Comparison of ENCODE assay signal across 1 cellular context in the genomic region with DNA sequence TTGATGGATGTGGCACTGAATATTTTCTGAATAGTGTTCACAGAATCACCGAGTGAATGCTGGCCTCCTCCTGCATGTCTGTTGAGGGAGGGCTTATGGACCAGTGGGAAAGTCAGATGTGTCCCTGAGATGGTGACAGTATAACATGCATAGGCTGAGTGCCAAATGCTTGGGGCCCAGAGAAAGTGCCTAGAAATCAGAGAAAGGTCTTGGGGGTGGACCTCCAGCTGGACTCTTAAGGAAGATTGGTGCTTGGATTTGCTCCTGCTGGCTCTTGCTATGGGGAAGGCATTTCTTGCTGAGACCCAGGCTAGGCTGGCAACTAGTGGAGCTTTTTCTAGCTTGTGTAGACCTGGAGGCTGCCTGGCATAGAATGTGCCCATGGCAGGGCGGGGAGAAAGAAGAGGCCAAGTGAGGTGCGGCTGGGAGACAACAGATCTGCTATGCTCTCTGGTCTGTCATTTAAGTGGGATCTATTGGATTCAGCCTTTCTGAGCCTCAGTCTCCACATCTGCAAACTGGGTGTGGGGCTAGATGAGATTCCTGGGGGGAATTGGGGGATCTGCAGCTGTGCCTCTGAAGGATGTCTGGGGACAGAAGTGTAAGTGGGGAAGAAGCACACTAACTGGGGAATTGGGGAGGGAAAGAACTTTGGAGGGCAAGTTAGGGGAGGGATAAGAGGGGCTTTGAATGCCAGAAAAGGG.
TF ChIP-seq lines count a peak whose summit lies in the region.

No MANE protein-coding gene starts in this region.

TF ChIP-seq in GM23338, 12 proteins besides CTCF, POLR2A, EP300 and RAD21 (continued from another document):
- TF ChIP-seq, protein P1, sequence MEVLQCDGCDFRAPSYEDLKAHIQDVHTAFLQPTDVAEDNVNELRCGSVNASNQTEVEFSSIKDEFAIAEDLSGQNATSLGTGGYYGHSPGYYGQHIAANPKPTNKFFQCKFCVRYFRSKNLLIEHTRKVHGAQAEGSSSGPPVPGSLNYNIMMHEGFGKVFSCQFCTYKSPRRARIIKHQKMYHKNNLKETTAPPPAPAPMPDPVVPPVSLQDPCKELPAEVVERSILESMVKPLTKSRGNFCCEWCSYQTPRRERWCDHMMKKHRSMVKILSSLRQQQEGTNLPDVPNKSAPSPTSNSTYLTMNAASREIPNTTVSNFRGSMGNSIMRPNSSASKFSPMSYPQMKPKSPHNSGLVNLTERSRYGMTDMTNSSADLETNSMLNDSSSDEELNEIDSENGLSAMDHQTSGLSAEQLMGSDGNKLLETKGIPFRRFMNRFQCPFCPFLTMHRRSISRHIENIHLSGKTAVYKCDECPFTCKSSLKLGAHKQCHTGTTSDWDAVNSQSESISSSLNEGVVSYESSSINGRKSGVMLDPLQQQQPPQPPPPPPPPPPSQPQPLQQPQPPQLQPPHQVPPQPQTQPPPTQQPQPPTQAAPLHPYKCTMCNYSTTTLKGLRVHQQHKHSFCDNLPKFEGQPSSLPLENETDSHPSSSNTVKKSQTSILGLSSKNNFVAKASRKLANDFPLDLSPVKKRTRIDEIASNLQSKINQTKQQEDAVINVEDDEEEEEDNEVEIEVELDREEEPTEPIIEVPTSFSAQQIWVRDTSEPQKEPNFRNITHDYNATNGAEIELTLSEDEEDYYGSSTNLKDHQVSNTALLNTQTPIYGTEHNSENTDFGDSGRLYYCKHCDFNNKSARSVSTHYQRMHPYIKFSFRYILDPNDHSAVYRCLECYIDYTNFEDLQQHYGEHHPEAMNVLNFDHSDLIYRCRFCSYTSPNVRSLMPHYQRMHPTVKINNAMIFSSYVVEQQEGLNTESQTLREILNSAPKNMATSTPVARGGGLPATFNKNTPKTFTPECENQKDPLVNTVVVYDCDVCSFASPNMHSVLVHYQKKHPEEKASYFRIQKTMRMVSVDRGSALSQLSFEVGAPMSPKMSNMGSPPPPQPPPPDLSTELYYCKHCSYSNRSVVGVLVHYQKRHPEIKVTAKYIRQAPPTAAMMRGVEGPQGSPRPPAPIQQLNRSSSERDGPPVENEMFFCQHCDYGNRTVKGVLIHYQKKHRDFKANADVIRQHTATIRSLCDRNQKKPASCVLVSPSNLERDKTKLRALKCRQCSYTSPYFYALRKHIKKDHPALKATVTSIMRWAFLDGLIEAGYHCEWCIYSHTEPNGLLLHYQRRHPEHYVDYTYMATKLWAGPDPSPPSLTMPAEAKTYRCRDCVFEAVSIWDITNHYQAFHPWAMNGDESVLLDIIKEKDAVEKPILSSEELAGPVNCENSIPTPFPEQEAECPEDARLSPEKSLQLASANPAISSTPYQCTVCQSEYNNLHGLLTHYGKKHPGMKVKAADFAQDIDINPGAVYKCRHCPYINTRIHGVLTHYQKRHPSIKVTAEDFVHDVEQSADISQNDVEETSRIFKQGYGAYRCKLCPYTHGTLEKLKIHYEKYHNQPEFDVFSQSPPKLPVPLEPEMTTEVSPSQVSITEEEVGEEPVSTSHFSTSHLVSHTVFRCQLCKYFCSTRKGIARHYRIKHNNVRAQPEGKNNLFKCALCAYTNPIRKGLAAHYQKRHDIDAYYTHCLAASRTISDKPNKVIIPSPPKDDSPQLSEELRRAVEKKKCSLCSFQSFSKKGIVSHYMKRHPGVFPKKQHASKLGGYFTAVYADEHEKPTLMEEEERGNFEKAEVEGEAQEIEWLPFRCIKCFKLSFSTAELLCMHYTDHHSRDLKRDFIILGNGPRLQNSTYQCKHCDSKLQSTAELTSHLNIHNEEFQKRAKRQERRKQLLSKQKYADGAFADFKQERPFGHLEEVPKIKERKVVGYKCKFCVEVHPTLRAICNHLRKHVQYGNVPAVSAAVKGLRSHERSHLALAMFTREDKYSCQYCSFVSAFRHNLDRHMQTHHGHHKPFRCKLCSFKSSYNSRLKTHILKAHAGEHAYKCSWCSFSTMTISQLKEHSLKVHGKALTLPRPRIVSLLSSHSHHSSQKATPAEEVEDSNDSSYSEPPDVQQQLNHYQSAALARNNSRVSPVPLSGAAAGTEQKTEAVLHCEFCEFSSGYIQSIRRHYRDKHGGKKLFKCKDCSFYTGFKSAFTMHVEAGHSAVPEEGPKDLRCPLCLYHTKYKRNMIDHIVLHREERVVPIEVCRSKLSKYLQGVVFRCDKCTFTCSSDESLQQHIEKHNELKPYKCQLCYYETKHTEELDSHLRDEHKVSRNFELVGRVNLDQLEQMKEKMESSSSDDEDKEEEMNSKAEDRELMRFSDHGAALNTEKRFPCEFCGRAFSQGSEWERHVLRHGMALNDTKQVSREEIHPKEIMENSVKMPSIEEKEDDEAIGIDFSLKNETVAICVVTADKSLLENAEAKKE (CRISPR knock-in tag; IDR thresholded peaks at IDR 0.05), result no peak
- TF ChIP-seq EZH2phosphoT487 (IDR thresholded peaks at IDR 0.05; ENCODE audit: unreplicated experiment), result no peak
- TF ChIP-seq, protein P2, sequence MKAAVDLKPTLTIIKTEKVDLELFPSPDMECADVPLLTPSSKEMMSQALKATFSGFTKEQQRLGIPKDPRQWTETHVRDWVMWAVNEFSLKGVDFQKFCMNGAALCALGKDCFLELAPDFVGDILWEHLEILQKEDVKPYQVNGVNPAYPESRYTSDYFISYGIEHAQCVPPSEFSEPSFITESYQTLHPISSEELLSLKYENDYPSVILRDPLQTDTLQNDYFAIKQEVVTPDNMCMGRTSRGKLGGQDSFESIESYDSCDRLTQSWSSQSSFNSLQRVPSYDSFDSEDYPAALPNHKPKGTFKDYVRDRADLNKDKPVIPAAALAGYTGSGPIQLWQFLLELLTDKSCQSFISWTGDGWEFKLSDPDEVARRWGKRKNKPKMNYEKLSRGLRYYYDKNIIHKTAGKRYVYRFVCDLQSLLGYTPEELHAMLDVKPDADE (IDR thresholded peaks at IDR 0.05), result no peak
- TF ChIP-seq STAT1 (IDR thresholded peaks at IDR 0.05; ENCODE audit: unreplicated experiment), result no peak
- no peak for TF ChIP-seq ZNF331 (CRISPR knock-in tag; IDR thresholded peaks at IDR 0.05; ENCODE audit: low read depth)
- TF ChIP-seq CREB1 (CRISPR knock-in tag; IDR thresholded peaks at IDR 0.05; ENCODE audit: low read depth), result no peak
- TF ChIP-seq ZNF114 (CRISPR knock-in tag; IDR thresholded peaks at IDR 0.05), result no peak
- TF ChIP-seq POLR2AphosphoS5 (IDR thresholded peaks at IDR 0.05; ENCODE audit: low read depth), result no peak
- TF ChIP-seq, protein P3, sequence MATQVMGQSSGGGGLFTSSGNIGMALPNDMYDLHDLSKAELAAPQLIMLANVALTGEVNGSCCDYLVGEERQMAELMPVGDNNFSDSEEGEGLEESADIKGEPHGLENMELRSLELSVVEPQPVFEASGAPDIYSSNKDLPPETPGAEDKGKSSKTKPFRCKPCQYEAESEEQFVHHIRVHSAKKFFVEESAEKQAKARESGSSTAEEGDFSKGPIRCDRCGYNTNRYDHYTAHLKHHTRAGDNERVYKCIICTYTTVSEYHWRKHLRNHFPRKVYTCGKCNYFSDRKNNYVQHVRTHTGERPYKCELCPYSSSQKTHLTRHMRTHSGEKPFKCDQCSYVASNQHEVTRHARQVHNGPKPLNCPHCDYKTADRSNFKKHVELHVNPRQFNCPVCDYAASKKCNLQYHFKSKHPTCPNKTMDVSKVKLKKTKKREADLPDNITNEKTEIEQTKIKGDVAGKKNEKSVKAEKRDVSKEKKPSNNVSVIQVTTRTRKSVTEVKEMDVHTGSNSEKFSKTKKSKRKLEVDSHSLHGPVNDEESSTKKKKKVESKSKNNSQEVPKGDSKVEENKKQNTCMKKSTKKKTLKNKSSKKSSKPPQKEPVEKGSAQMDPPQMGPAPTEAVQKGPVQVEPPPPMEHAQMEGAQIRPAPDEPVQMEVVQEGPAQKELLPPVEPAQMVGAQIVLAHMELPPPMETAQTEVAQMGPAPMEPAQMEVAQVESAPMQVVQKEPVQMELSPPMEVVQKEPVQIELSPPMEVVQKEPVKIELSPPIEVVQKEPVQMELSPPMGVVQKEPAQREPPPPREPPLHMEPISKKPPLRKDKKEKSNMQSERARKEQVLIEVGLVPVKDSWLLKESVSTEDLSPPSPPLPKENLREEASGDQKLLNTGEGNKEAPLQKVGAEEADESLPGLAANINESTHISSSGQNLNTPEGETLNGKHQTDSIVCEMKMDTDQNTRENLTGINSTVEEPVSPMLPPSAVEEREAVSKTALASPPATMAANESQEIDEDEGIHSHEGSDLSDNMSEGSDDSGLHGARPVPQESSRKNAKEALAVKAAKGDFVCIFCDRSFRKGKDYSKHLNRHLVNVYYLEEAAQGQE (IDR thresholded peaks at IDR 0.05; ENCODE audit: unreplicated experiment), result no peak
- no peak for TF ChIP-seq EZH2 (IDR thresholded peaks at IDR 0.05; ENCODE audit: low read depth, unreplicated experiment)
- no peak for TF ChIP-seq NANOG (IDR thresholded peaks at IDR 0.05; ENCODE audit: borderline replicate concordance)
